In genomic region chr3:9727041-9727595, GRCh38 we compare ENCODE assay signal across 7 cellular contexts. TPM values are rescaled to one million over a fixed set of nuclear protein-coding genes. Genes with fewer than 3 reads are reported as not detected.
A peak's percentile ranks its signal among the peaks of the same experiment; 100 is the strongest.
DNase-seq lines count a peak whose midpoint lies in the region; ATAC-seq and TF ChIP-seq lines count a peak whose summit lies in the region.

No MANE protein-coding gene starts in this region.

- DNase-seq in NCI-H1930 (lab: John Stamatoyannopoulos, UW) (peak; percentile 40 to 51), kidney tubule cell (ENCODE audit: low spot score) (peak; percentile 35), tibial nerve (ENCODE audit: low spot score in 2 of 2) (no peak), gastrocnemius medialis (no peak)
- DNase-seq in activated T-cell treated with anti-CD3 and anti-CD28 coated beads, Interleukin-2, amount 50 U/mL, for 48 hours = peak; percentile 73 to 77

- in situ Hi-C loops in gastrocnemius medialis (cut with MboI; ENCODE audit: low sequenced_read_pairs in 4 of 4) = no loop called here

- H3K27ac ChIP-seq in tibial nerve = no peak overlapping the region
- H3K27ac ChIP-seq in gastrocnemius medialis = no peak overlapping the region

- no peak overlapping the region for H3K4me3 ChIP-seq in tibial nerve
- no peak overlapping the region for H3K4me3 ChIP-seq in gastrocnemius medialis

- TF ChIP-seq EP300 in tibial nerve (IDR thresholded peaks at IDR 0.05) = no peak

- H3K4me1 ChIP-seq in tibial nerve = peaks cover 0 to 11% (median 4%) of the 10 kb centered on the region in 4 donors
- H3K4me1 ChIP-seq in gastrocnemius medialis = peaks cover 0 to 6% of the 10 kb centered on the region in 2 donors

- H3K27me3 ChIP-seq in tibial nerve = no peaks in the 10 kb centered on the region
- H3K27me3 ChIP-seq in gastrocnemius medialis = no peaks in the 10 kb centered on the region

- intact Hi-C loops in gastrocnemius medialis (cut with DNase I; ENCODE audit: low total_unique reads) = no loop called here

- H3K36me3 ChIP-seq in tibial nerve (no peaks in the 10 kb centered on the region), gastrocnemius medialis (no peaks in the 10 kb centered on the region)

- no peak for TF ChIP-seq POLR2A in tibial nerve (IDR thresholded peaks at IDR 0.05)
- no peak for TF ChIP-seq POLR2A in gastrocnemius medialis (IDR thresholded peaks at IDR 0.05)

- H3K9me3 ChIP-seq in tibial nerve (no peaks in the 10 kb centered on the region), gastrocnemius medialis (no peaks in the 10 kb centered on the region)

- WGBS in tibial nerve, 2 donors = 10 to 12% methylated on average over 11 of the region's 11 CpGs

- peak in 1 of 5 experiments; percentile 18 for TF ChIP-seq CTCF in tibial nerve (IDR thresholded peaks at IDR 0.05)
- TF ChIP-seq CTCF in gastrocnemius medialis (IDR thresholded peaks at IDR 0.05 in 4 of 5, conservative IDR thresholded peaks at IDR 0.05 in 1 of 5) = peak in 1 of 5 experiments; percentile 6

- ATAC-seq in GM18909 (IDR thresholded peaks at IDR 0.05; ENCODE audit: poor library complexity, unreplicated experiment) = peak; percentile 16
- no peak for ATAC-seq in GM18868 (IDR thresholded peaks at IDR 0.05; ENCODE audit: unreplicated experiment)
- ATAC-seq in gastrocnemius medialis = no peak

RNA-seq across cellular contexts. Expression of gene BRPF1, which starts 4.4 kb away (rescaled TPM):
- total RNA-seq in tibial nerve = 10 to 100 TPM; 18.0 to 21.0 (median 20.6) TPM
- 10 to 100 TPM; 12.0 to 19.5 (median 14.7) TPM for total RNA-seq in gastrocnemius medialis

RNA-seq across cellular contexts. Expression of gene OGG1, which starts 22.6 kb away (rescaled TPM):
- total RNA-seq in tibial nerve (10 to 100 TPM; 26.8 to 54.9 (median 40.6) TPM), gastrocnemius medialis (10 to 100 TPM in 1 of 4 donors, 1 to 10 TPM in 3; 4.1 to 13.3 (median 7.4) TPM)

RNA-seq across cellular contexts. Expression of gene CPNE9, which starts 23.5 kb away (rescaled TPM):
- total RNA-seq in tibial nerve = not detected
- total RNA-seq in gastrocnemius medialis = not detected

RNA-seq across cellular contexts. Expression of gene CAMK1, which starts 42.6 kb away (rescaled TPM):
- 10 to 100 TPM; 60.3 to 94.8 (median 72.2) TPM for total RNA-seq in tibial nerve
- 10 to 100 TPM in 1 of 4 donors, 1 to 10 TPM in 3; 2.1 to 11.6 (median 8.0) TPM for total RNA-seq in gastrocnemius medialis

Comparison
In these comparisons a context has a peak if more than half of its experiments do, and no peak if none do; other contexts are left out.
1. DNase-seq: peak in NCI-H1930 (2 of 2), activated T-cell treated with anti-CD3 and anti-CD28 coated beads, Interleukin-2, amount 50 U/mL, for 48 hours (2 of 2) and kidney tubule cell (single experiment); none in tibial nerve (0 of 2) and gastrocnemius medialis (0 of 2).